Comparison of ENCODE assay signal across 1 cellular context in the genomic region with DNA sequence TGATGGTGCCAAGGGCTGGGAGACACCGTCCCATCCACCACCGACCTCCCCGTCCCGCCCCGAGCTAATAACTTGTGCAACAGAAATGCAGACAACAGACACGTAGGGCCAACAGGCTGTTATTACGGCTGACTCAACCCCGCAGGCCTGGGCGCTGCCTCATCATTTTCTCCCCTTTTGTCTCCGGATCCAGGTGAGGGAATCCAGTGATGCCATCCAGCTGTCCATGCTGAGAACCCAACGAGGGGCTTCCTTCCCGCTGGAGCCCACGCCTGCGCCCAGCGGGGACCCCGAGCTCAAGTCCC.
TF ChIP-seq lines count a peak whose summit lies in the region.

No MANE protein-coding gene starts in this region.

TF ChIP-seq in HEK293, 187 proteins besides CTCF, POLR2A, EP300 and RAD21 (continued from another document):
- TF ChIP-seq ZNF280D (tag by site-specific recombination; IDR thresholded peaks at IDR 0.05) (no peak), ZNF202 (tag by site-specific recombination; IDR thresholded peaks at IDR 0.05; ENCODE audit: borderline replicate concordance) (no peak)
